In genomic region chr4:49149006-49149975, GRCh38 we compare ENCODE assay signal across 8 cellular contexts.
DNase-seq lines count a peak whose midpoint lies in the region; ATAC-seq, FAIRE-seq and TF ChIP-seq lines count a peak whose summit lies in the region.
"Not testable (repeated sequence)": the region's sequence is repeated elsewhere in the genome, so short reads cannot be mapped to it uniquely, and the experiment has no call there.

No MANE protein-coding gene starts in this region.

- CTCF ChIA-PET in A549 (lab: Yijun Ruan, JAX), result not testable (repeated sequence)

- H3K4me1 ChIP-seq in A549; H9 (ENCODE audit: insufficient read depth, low read length); cardiac muscle cell (ENCODE audit: low read depth): not testable (repeated sequence)

- not testable (repeated sequence) for H2BK20ac ChIP-seq in H9 (ENCODE audit: low read depth, low read length, poor library complexity, severe bottlenecking)

- H3K9me3 Mint-ChIP-seq in H9 (peaks cover 99 to 100% of the 10 kb centered on the region in 2 experiments), naive B cell (peaks cover 56 to 96% (median 59%) of the 10 kb centered on the region in 7 donors)

- not testable (repeated sequence) for H3K23ac ChIP-seq in H9 (ENCODE audit: insufficient read length, low read depth, low read length)

- peak in 1 of 2 experiments; percentile 88 for DNase-seq in A549 (ENCODE audit: low read depth in 1 of 2, low spot score in 1 of 2)
- peak; percentile 41 for DNase-seq in H9
- peak; percentile 90 for DNase-seq in RCC 7860 (ENCODE audit: low spot score)
- peak; percentile 97 for DNase-seq in bronchial epithelial cell (ENCODE audit: low read depth)
- peak; percentile 70 to 75 for DNase-seq in cardiac muscle cell (ENCODE audit: low read depth in 1 of 2, low spot score in 1 of 2)
- peak; percentile 17 for DNase-seq in naive B cell

- H3K79me1 ChIP-seq in H9 (ENCODE audit: insufficient read depth, low read depth, low read length, poor library complexity, severe bottlenecking), result not testable (repeated sequence)

- not testable (repeated sequence) for H3K4ac ChIP-seq in H9 (ENCODE audit: low read depth, low read length)

- not testable (repeated sequence) for H2BK12ac ChIP-seq in H9 (ENCODE audit: insufficient read length, low read depth, low read length)

- H3K36me3 Mint-ChIP-seq in H9 (ENCODE audit: insufficient read depth in 1 of 3, low read depth in 3 of 3) (peaks cover 76 to 90% (median 78%) of the 10 kb centered on the region in 3 experiments), naive B cell (peaks cover 30 to 71% of the 10 kb centered on the region in 2 donors)

- not testable (repeated sequence) for H3K4me2 ChIP-seq in A549; H9 (ENCODE audit: insufficient read depth, insufficient read length, low read length)

- H2BK5ac ChIP-seq in H9 (ENCODE audit: insufficient read length, low read length), result not testable (repeated sequence)

- not testable (repeated sequence) for H3K4me1 Mint-ChIP-seq in H9
- H3K4me1 Mint-ChIP-seq in naive B cell, result peaks cover 0 to 32% (median 8%) of the 10 kb centered on the region in 3 donors

- not testable (repeated sequence) for H2BK120ac ChIP-seq in H9 (ENCODE audit: low read depth, low read length, poor library complexity, severe bottlenecking)

- H3K27me3 Mint-ChIP-seq in H9 (ENCODE audit: low read depth), result peaks cover 53% of the 10 kb centered on the region
- not testable (repeated sequence) for H3K27me3 Mint-ChIP-seq in naive B cell

- POLR2A ChIA-PET in A549 (lab: Yijun Ruan, JAX), result not testable (repeated sequence)

- not testable (repeated sequence) for TF ChIP-seq CTCF in A549 (IDR thresholded peaks at IDR 0.05); H9 (conservative IDR thresholded peaks at IDR 0.05); bronchial epithelial cell (IDR thresholded peaks at IDR 0.05; ENCODE audit: insufficient read depth, low read length, severe bottlenecking); cardiac muscle cell (IDR thresholded peaks at IDR 0.05; ENCODE audit: low read depth, low read length)

- not testable (repeated sequence) for H3K56ac ChIP-seq in H9 (ENCODE audit: insufficient read length, low read depth, low read length)

- H4K8ac ChIP-seq in H9 (replicated peaks; ENCODE audit: insufficient read length, low read depth, low read length), result not testable (repeated sequence)

- H3K79me2 ChIP-seq in H9 (ENCODE audit: insufficient read depth, low read length), result not testable (repeated sequence)

- not testable (repeated sequence) for H4K91ac ChIP-seq in H9 (ENCODE audit: insufficient read length, low read depth, low read length)

- H3K9me3 ChIP-seq in A549 (peaks cover 25% of the 10 kb centered on the region; the same call in 2 of the 3 replicates), H9 (ENCODE audit: control insufficient read depth, low read depth, low read length) (peaks cover 100% of the 10 kb centered on the region)
- H3K9me3 ChIP-seq in cardiac muscle cell (ENCODE audit: low read depth), result not testable (repeated sequence)

- TF ChIP-seq RAD21 in A549 (conservative IDR thresholded peaks at IDR 0.05 in 1 of 2, IDR thresholded peaks at IDR 0.05 in 1 of 2), result not testable (repeated sequence)

- not testable (repeated sequence) for H3K18ac ChIP-seq in H9 (ENCODE audit: insufficient read length, low read depth, low read length)

- H4K5ac ChIP-seq in H9 (ENCODE audit: insufficient read length, low read depth, low read length), result not testable (repeated sequence)

- H4K20me1 ChIP-seq in H9 (ENCODE audit: control insufficient read depth, insufficient read depth, insufficient read length), result not testable (repeated sequence)

- not testable (repeated sequence) for FAIRE-seq in A549 (lab: Jason Lieb, UNC); RCC 7860 (lab: Jason Lieb, UNC); bronchial epithelial cell (lab: Jason Lieb, UNC)

- H2AFZ ChIP-seq in H9 (ENCODE audit: low read length), result not testable (repeated sequence)

- TF ChIP-seq EP300 in A549 (IDR thresholded peaks at IDR 0.05), result not testable (repeated sequence)

- H3K4me3 Mint-ChIP-seq in H9, result peak overlapping the region in 1 of 2 experiments; percentile 3; a peak in 2 of 5 replicates
- not testable (repeated sequence) for H3K4me3 Mint-ChIP-seq in naive B cell

- H3K36me3 ChIP-seq in bronchial epithelial cell (ENCODE audit: control insufficient read depth, insufficient read depth, low read length); cardiac muscle cell: not testable (repeated sequence)

- not testable (repeated sequence) for H3K14ac ChIP-seq in H9 (ENCODE audit: insufficient read depth, low read length)

- not testable (repeated sequence) for H2BK15ac ChIP-seq in H9 (ENCODE audit: low read depth, low read length)

- ATAC-seq in A549 (peak; percentile 67 to 94; a peak in 5 of 6 replicates), GM18868 (IDR thresholded peaks at IDR 0.05; ENCODE audit: unreplicated experiment) (peak; percentile 72), HG03354 (IDR thresholded peaks at IDR 0.05; ENCODE audit: poor library complexity, severe bottlenecking, unreplicated experiment) (peak; percentile 78), naive B cell (ENCODE audit: low read depth in 2 of 2) (peak; percentile 64 to 66)

- not testable (repeated sequence) for H3K4me3 ChIP-seq in A549; bronchial epithelial cell (ENCODE audit: low read depth, low read length); cardiac muscle cell

- not testable (repeated sequence) for H3K9ac ChIP-seq in H9 (ENCODE audit: extremely low read depth, insufficient read length, low read length)

- H3K23me2 ChIP-seq in H9 (ENCODE audit: insufficient read length, low read depth, low read length, poor library complexity, severe bottlenecking), result not testable (repeated sequence)

- H3K27ac Mint-ChIP-seq in H9, naive B cell: not testable (repeated sequence)

- WGBS in A549 (ENCODE audit: missing lambda C conversion rate), result 9% methylated on average over 21 of the region's 21 CpGs
- over 99% methylated on average over 15 of the region's 21 CpGs for WGBS in H9 (ENCODE audit: extremely low coverage, insufficient read length, low lambda C conversion rate)

- not testable (repeated sequence) for TF ChIP-seq POLR2A in A549 (IDR thresholded peaks at IDR 0.05; ENCODE audit: low read length)

- not testable (repeated sequence) for H3K27me3 ChIP-seq in H9 (ENCODE audit: insufficient read depth, low read length); bronchial epithelial cell (ENCODE audit: control insufficient read depth, insufficient read depth, low read length); cardiac muscle cell

- H2AK5ac ChIP-seq in H9 (ENCODE audit: insufficient read length, low read length), result not testable (repeated sequence)

- H3K27ac ChIP-seq in A549; H9 (ENCODE audit: insufficient read length, low read depth, low read length); cardiac muscle cell: not testable (repeated sequence)

- not testable (repeated sequence) for H3T11ph ChIP-seq in H9 (ENCODE audit: low read length)
